Comparison of ENCODE assay signal across 3 cellular contexts in the genomic region with DNA sequence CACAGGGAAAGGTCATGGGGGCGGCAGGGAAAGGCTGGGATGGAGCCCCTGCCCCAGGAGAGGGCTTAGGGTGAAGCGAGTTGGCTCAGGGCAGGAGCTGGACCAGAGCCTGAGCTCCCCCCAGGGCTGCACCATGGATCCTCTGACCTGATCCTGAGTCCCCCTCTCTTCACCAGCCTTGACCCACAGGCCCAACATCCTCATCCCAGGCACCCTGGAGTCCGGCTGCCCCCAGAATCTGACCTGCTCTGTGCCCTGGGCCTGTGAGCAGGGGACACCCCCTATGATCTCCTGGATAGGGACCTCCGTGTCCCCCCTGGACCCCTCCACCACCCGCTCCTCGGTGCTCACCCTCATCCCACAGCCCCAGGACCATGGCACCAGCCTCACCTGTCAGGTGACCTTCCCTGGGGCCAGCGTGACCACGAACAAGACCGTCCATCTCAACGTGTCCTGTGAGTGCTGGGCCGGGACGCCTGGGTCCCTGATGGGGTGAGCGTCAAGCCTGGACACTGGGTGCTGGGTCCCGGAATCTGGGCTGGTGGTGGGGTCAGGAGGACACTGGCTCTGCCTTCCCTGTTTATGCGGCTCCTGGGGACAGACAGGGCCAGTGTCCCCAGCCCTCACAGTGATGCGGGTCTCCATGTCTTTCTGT.
TF ChIP-seq lines count a peak whose summit lies in the region.

No MANE protein-coding gene starts in this region.

TF ChIP-seq in liver, 16 proteins besides CTCF, POLR2A, EP300 and RAD21:
- no peak for TF ChIP-seq HNF4G (IDR thresholded peaks at IDR 0.05)
- no peak for TF ChIP-seq TAF1 (conservative IDR thresholded peaks at IDR 0.05)
- TF ChIP-seq, protein P1, sequence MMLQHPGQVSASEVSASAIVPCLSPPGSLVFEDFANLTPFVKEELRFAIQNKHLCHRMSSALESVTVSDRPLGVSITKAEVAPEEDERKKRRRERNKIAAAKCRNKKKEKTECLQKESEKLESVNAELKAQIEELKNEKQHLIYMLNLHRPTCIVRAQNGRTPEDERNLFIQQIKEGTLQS (IDR thresholded peaks at IDR 0.05): no peak
- TF ChIP-seq GABPA (IDR thresholded peaks at IDR 0.05 in 1 of 2, conservative IDR thresholded peaks at IDR 0.05 in 1 of 2): no peak

TF ChIP-seq in HepG2, 621 proteins besides CTCF, POLR2A, EP300 and RAD21:
- TF ChIP-seq NCOA5 (CRISPR knock-in tag; IDR thresholded peaks at IDR 0.05): no peak
- no peak for TF ChIP-seq MIER3 (CRISPR knock-in tag; IDR thresholded peaks at IDR 0.05; ENCODE audit: borderline replicate concordance)
- no peak for TF ChIP-seq SPEN (CRISPR knock-in tag; IDR thresholded peaks at IDR 0.05; ENCODE audit: low read depth)
- no peak for TF ChIP-seq CHD2 (IDR thresholded peaks at IDR 0.05; ENCODE audit: low read depth, low read length)
- TF ChIP-seq SAP130 (CRISPR knock-in tag; IDR thresholded peaks at IDR 0.05; ENCODE audit: low read depth): no peak
- TF ChIP-seq ZZZ3 (CRISPR knock-in tag; IDR thresholded peaks at IDR 0.05; ENCODE audit: borderline replicate concordance): no peak
- no peak for TF ChIP-seq RFXAP (CRISPR knock-in tag; IDR thresholded peaks at IDR 0.05; ENCODE audit: borderline replicate concordance)
- TF ChIP-seq ZNF33B (CRISPR knock-in tag; IDR thresholded peaks at IDR 0.05): no peak
- TF ChIP-seq SIX4 (CRISPR knock-in tag; IDR thresholded peaks at IDR 0.05): no peak
- TF ChIP-seq, protein P2, sequence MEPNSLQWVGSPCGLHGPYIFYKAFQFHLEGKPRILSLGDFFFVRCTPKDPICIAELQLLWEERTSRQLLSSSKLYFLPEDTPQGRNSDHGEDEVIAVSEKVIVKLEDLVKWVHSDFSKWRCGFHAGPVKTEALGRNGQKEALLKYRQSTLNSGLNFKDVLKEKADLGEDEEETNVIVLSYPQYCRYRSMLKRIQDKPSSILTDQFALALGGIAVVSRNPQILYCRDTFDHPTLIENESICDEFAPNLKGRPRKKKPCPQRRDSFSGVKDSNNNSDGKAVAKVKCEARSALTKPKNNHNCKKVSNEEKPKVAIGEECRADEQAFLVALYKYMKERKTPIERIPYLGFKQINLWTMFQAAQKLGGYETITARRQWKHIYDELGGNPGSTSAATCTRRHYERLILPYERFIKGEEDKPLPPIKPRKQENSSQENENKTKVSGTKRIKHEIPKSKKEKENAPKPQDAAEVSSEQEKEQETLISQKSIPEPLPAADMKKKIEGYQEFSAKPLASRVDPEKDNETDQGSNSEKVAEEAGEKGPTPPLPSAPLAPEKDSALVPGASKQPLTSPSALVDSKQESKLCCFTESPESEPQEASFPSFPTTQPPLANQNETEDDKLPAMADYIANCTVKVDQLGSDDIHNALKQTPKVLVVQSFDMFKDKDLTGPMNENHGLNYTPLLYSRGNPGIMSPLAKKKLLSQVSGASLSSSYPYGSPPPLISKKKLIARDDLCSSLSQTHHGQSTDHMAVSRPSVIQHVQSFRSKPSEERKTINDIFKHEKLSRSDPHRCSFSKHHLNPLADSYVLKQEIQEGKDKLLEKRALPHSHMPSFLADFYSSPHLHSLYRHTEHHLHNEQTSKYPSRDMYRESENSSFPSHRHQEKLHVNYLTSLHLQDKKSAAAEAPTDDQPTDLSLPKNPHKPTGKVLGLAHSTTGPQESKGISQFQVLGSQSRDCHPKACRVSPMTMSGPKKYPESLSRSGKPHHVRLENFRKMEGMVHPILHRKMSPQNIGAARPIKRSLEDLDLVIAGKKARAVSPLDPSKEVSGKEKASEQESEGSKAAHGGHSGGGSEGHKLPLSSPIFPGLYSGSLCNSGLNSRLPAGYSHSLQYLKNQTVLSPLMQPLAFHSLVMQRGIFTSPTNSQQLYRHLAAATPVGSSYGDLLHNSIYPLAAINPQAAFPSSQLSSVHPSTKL (CRISPR knock-in tag; IDR thresholded peaks at IDR 0.05): no peak

TF ChIP-seq in WTC11, 78 proteins besides CTCF, POLR2A, EP300 and RAD21:
- TF ChIP-seq ZNF423 (CRISPR knock-in tag; IDR thresholded peaks at IDR 0.05): no peak
- TF ChIP-seq, protein P3, sequence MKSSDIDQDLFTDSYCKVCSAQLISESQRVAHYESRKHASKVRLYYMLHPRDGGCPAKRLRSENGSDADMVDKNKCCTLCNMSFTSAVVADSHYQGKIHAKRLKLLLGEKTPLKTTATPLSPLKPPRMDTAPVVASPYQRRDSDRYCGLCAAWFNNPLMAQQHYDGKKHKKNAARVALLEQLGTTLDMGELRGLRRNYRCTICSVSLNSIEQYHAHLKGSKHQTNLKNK (CRISPR knock-in tag; IDR thresholded peaks at IDR 0.05): no peak
- TF ChIP-seq, protein P4, sequence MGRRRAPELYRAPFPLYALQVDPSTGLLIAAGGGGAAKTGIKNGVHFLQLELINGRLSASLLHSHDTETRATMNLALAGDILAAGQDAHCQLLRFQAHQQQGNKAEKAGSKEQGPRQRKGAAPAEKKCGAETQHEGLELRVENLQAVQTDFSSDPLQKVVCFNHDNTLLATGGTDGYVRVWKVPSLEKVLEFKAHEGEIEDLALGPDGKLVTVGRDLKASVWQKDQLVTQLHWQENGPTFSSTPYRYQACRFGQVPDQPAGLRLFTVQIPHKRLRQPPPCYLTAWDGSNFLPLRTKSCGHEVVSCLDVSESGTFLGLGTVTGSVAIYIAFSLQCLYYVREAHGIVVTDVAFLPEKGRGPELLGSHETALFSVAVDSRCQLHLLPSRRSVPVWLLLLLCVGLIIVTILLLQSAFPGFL (CRISPR knock-in tag; IDR thresholded peaks at IDR 0.05; ENCODE audit: borderline replicate concordance): no peak
- TF ChIP-seq NR1H2 (CRISPR knock-in tag; IDR thresholded peaks at IDR 0.05): no peak
- no peak for TF ChIP-seq OVOL2 (CRISPR knock-in tag; IDR thresholded peaks at IDR 0.05; ENCODE audit: borderline replicate concordance)
- TF ChIP-seq RORB (CRISPR knock-in tag; IDR thresholded peaks at IDR 0.05): no peak
- TF ChIP-seq ZNF138 (CRISPR knock-in tag; conservative IDR thresholded peaks at IDR 0.05): no peak
- no peak for TF ChIP-seq EMX1 (CRISPR knock-in tag; IDR thresholded peaks at IDR 0.05)
- no peak for TF ChIP-seq TP53 (CRISPR knock-in tag; IDR thresholded peaks at IDR 0.05)
- TF ChIP-seq SOX15 (CRISPR knock-in tag; IDR thresholded peaks at IDR 0.05): no peak
- TF ChIP-seq CREB1 (CRISPR knock-in tag; IDR thresholded peaks at IDR 0.05): no peak
- TF ChIP-seq, protein P5, sequence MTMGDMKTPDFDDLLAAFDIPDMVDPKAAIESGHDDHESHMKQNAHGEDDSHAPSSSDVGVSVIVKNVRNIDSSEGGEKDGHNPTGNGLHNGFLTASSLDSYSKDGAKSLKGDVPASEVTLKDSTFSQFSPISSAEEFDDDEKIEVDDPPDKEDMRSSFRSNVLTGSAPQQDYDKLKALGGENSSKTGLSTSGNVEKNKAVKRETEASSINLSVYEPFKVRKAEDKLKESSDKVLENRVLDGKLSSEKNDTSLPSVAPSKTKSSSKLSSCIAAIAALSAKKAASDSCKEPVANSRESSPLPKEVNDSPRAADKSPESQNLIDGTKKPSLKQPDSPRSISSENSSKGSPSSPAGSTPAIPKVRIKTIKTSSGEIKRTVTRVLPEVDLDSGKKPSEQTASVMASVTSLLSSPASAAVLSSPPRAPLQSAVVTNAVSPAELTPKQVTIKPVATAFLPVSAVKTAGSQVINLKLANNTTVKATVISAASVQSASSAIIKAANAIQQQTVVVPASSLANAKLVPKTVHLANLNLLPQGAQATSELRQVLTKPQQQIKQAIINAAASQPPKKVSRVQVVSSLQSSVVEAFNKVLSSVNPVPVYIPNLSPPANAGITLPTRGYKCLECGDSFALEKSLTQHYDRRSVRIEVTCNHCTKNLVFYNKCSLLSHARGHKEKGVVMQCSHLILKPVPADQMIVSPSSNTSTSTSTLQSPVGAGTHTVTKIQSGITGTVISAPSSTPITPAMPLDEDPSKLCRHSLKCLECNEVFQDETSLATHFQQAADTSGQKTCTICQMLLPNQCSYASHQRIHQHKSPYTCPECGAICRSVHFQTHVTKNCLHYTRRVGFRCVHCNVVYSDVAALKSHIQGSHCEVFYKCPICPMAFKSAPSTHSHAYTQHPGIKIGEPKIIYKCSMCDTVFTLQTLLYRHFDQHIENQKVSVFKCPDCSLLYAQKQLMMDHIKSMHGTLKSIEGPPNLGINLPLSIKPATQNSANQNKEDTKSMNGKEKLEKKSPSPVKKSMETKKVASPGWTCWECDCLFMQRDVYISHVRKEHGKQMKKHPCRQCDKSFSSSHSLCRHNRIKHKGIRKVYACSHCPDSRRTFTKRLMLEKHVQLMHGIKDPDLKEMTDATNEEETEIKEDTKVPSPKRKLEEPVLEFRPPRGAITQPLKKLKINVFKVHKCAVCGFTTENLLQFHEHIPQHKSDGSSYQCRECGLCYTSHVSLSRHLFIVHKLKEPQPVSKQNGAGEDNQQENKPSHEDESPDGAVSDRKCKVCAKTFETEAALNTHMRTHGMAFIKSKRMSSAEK (CRISPR knock-in tag; IDR thresholded peaks at IDR 0.05; ENCODE audit: borderline replicate concordance): no peak
